ENCODE assay signal across 1 cellular context in genomic region chr13:30395192-30396158, GRCh38.
TF ChIP-seq lines count a peak whose summit lies in the region.

No MANE protein-coding gene starts in this region.

TF ChIP-seq in K562, 482 proteins besides CTCF, POLR2A, EP300 and RAD21 (continued from another document):
- TF ChIP-seq, protein P1, sequence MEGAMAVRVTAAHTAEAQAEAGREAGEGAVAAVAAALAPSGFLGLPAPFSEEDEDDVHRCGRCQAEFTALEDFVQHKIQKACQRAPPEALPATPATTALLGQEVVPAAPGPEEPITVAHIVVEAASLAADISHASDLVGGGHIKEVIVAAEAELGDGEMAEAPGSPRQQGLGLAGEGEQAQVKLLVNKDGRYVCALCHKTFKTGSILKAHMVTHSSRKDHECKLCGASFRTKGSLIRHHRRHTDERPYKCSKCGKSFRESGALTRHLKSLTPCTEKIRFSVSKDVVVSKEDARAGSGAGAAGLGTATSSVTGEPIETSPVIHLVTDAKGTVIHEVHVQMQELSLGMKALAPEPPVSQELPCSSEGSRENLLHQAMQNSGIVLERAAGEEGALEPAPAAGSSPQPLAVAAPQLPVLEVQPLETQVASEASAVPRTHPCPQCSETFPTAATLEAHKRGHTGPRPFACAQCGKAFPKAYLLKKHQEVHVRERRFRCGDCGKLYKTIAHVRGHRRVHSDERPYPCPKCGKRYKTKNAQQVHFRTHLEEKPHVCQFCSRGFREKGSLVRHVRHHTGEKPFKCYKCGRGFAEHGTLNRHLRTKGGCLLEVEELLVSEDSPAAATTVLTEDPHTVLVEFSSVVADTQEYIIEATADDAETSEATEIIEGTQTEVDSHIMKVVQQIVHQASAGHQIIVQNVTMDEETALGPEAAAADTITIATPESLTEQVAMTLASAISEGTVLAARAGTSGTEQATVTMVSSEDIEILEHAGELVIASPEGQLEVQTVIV (CRISPR knock-in tag; IDR thresholded peaks at IDR 0.05; ENCODE audit: borderline replicate concordance) = no peak
- TF ChIP-seq MNT (conservative IDR thresholded peaks at IDR 0.05) = 0 out of 4 replicates have a peak, but pooled peaks have one; percentile 14 to 25
- no peak for TF ChIP-seq ZNF398 (CRISPR knock-in tag; IDR thresholded peaks at IDR 0.05)
- TF ChIP-seq, protein P2, sequence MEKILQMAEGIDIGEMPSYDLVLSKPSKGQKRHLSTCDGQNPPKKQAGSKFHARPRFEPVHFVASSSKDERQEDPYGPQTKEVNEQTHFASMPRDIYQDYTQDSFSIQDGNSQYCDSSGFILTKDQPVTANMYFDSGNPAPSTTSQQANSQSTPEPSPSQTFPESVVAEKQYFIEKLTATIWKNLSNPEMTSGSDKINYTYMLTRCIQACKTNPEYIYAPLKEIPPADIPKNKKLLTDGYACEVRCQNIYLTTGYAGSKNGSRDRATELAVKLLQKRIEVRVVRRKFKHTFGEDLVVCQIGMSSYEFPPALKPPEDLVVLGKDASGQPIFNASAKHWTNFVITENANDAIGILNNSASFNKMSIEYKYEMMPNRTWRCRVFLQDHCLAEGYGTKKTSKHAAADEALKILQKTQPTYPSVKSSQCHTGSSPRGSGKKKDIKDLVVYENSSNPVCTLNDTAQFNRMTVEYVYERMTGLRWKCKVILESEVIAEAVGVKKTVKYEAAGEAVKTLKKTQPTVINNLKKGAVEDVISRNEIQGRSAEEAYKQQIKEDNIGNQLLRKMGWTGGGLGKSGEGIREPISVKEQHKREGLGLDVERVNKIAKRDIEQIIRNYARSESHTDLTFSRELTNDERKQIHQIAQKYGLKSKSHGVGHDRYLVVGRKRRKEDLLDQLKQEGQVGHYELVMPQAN (IDR thresholded peaks at IDR 0.05; ENCODE audit: borderline replicate concordance) = no peak
- TF ChIP-seq GATAD2B (IDR thresholded peaks at IDR 0.05; ENCODE audit: borderline replicate concordance) = no peak
